ENCODE assay signal across 8 cellular contexts in the genomic region with DNA sequence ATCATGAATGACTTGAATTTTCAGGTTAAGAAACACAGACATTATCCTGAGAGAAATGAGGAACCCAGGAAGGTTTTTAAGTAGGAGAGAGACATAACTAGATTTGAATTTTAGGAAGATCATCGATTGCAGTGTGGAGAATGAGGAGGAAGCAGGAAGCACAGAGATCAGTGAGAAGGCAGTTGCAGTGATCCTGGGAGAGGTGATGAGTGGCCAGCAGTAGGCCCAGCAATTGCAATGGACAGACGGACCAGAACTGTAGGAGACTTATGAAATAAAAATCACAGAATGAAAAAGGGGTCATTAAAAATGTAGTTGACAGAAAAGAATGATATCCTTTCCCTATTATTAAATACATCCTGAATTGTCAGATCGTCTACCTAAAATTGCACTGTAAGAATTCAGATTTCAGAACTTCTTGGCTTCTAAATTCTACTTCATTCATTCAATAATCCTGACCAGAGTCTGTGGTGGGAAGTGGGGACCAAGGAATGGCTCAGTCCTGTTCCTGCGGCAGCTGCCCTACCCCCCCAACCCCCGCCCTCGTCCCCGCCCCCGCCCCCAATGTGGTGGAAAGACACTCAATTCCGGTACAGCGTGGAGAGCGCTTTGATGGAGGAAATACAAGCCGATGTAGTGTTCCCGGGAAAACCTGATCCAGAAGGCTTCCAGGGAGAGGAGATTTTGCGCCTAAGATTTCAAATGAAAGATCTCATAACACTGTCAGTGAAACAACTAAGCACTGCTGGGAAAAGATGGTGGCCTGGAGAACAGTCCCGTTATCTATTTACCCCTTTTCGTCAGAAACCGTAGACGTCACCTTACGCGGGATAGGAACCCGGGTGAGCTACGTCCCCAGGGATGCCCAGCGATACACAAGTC. TPM values are rescaled to one million over a fixed set of nuclear protein-coding genes. Genes with fewer than 3 reads are reported as not detected.
A peak's percentile ranks its signal among the peaks of the same experiment; 100 is the strongest.
DNase-seq lines count a peak whose midpoint lies in the region; ATAC-seq and TF ChIP-seq lines count a peak whose summit lies in the region.

No MANE protein-coding gene starts in this region.

- ATAC-seq in RWPE2 (ENCODE audit: low read depth) (no peak), HG02884 (IDR thresholded peaks at IDR 0.05; ENCODE audit: unreplicated experiment) (no peak)

- peak overlapping the region; percentile 92 for H3K4me2 ChIP-seq in osteoblast (ENCODE audit: insufficient read depth, low read length)

- H3K27ac ChIP-seq in RWPE2 (ENCODE audit: poor library complexity, severe bottlenecking) = peak overlapping the region; percentile 99
- peak overlapping the region; percentile 98 for H3K27ac ChIP-seq in epithelial cell of prostate
- H3K27ac ChIP-seq in osteoblast (ENCODE audit: low read depth, low read length) = peak overlapping the region; percentile 78

- H3K4me1 ChIP-seq in RWPE2 (ENCODE audit: insufficient read depth, poor library complexity, severe bottlenecking) = peaks cover 13% of the 10 kb centered on the region
- peaks cover 12% of the 10 kb centered on the region for H3K4me1 ChIP-seq in osteoblast (ENCODE audit: insufficient read depth, low read length)

- H3K79me2 ChIP-seq in osteoblast (ENCODE audit: insufficient read depth, low read length) = no peaks in the 10 kb centered on the region

- peak overlapping the region; percentile 97 for H2AFZ ChIP-seq in osteoblast (ENCODE audit: low read length)

- peak overlapping the region; percentile 68 for H3K4me3 ChIP-seq in GM12865 (ENCODE audit: low read depth, low read length)
- H3K4me3 ChIP-seq in RWPE2 (ENCODE audit: severe bottlenecking) = peak overlapping the region; percentile 46
- peak overlapping the region; percentile 90 for H3K4me3 ChIP-seq in osteoblast (ENCODE audit: insufficient read depth, low read length)

- no peaks in the 10 kb centered on the region for H3K9me3 ChIP-seq in RWPE2 (ENCODE audit: severe bottlenecking)
- no peaks in the 10 kb centered on the region for H3K9me3 ChIP-seq in osteoblast (ENCODE audit: low read depth, low read length)

- DNase-seq in GM12865 (ENCODE audit: low read depth) (no peak), RWPE2 (ENCODE audit: low spot score) (no peak), epithelial cell of prostate (ENCODE audit: low read depth, low spot score) (no peak), osteoblast (ENCODE audit: insufficient read length, low spot score, missing footprints) (peak; percentile 76), NCI-H2171 treated with DMSO at 0.1 percent for 48 hours (lab: John Stamatoyannopoulos, UW) (no peak)
- DNase-seq in activated effector memory CD4-positive, alpha-beta T cell treated with Interleukin-2 at 50 U/mL for 16 hours = no peak
- DNase-seq in central memory CD4-positive, alpha-beta T cell = no peak

- TF ChIP-seq CTCF in GM12865 (IDR thresholded peaks at IDR 0.05; ENCODE audit: insufficient read depth, low read depth, low read length, missing control alignments) (no peak), RWPE2 (IDR thresholded peaks at IDR 0.05; ENCODE audit: poor library complexity, severe bottlenecking) (no peak), osteoblast (IDR thresholded peaks at IDR 0.05; ENCODE audit: extremely low read depth, low read depth, low read length) (no peak)

- H4K20me1 ChIP-seq in osteoblast (ENCODE audit: insufficient read depth, low read length) = no peaks in the 10 kb centered on the region

- peaks cover 36% of the 10 kb centered on the region for H3K36me3 ChIP-seq in RWPE2 (ENCODE audit: low read depth)
- H3K36me3 ChIP-seq in osteoblast (ENCODE audit: insufficient read depth, low read length) = peaks cover 31% of the 10 kb centered on the region

- H3K27me3 ChIP-seq in RWPE2 (ENCODE audit: insufficient read depth, poor library complexity, severe bottlenecking) (no peaks in the 10 kb centered on the region), osteoblast (ENCODE audit: insufficient read depth, low read length) (no peaks in the 10 kb centered on the region)

RNA-seq across cellular contexts. Expression of a gene that starts 35.1 kb away (rescaled TPM):
- total RNA-seq in osteoblast = 28.3 and 43.4 TPM in 2 replicates
